Comparison of ENCODE assay signal across 8 cellular contexts in genomic region chr11:848988-849824, GRCh38. TPM values are rescaled to one million over a fixed set of nuclear protein-coding genes. Genes with fewer than 3 reads are reported as not detected.
A peak's percentile ranks its signal among the peaks of the same experiment; 100 is the strongest.
DNase-seq lines count a peak whose midpoint lies in the region; ATAC-seq and TF ChIP-seq lines count a peak whose summit lies in the region.

No MANE protein-coding gene starts in this region.

- no peak overlapping the region for H3K4me3 ChIP-seq in CD4-positive, CD25-positive, alpha-beta regulatory T cell (ENCODE audit: low read depth, low read length)
- H3K4me3 ChIP-seq in iPS-20b (ENCODE audit: low read length), result peak overlapping the region; percentile 64; the same call in 1 of the 2 replicates
- H3K4me3 ChIP-seq in tibial nerve, result peak overlapping the region; percentile 13 to 54 (median 29)

- no peak for ATAC-seq in CD4-positive, CD25-positive, alpha-beta regulatory T cell (ENCODE audit: low read depth in 2 of 2)
- no peak for ATAC-seq in left lobe of liver
- no peak for ATAC-seq in GM21515 (IDR thresholded peaks at IDR 0.05; ENCODE audit: unreplicated experiment)

- no peak overlapping the region for H3K27ac ChIP-seq in CD4-positive, CD25-positive, alpha-beta regulatory T cell (ENCODE audit: insufficient read depth, low read length, poor library complexity, severe bottlenecking)
- H3K27ac ChIP-seq in iPS-20b (ENCODE audit: low read length) (no peak overlapping the region), tibial nerve (peak overlapping the region in 1 of 4 donors; percentile 27)

- H3K36me3 Mint-ChIP-seq in CD4-positive, CD25-positive, alpha-beta regulatory T cell, result no peaks in the 10 kb centered on the region
- H3K36me3 Mint-ChIP-seq in IgD-negative memory B cell, result no peaks in the 10 kb centered on the region
- H3K36me3 Mint-ChIP-seq in activated T-helper 2 cell treated with anti-CD3 and anti-CD28 coated beads, Interferon-gamma antibody, Interleukin-2, Interleukin-4, amounts not matched to agents 10 μg/mL and 5 μg/mL and 100 μg/mL, durations not matched to agents 14 hours and 24 hours and 36 hours (ENCODE audit: low read depth), result no peaks in the 10 kb centered on the region

- intact Hi-C loops in activated T-helper 2 cell treated with anti-CD3 and anti-CD28 coated beads, Interferon-gamma antibody, Interleukin-2, Interleukin-4, amounts not matched to agents 10 μg/mL and 5 μg/mL and 100 μg/mL, durations not matched to agents 14 hours and 24 hours and 36 hours (cut with micrococcal nuclease), result loop anchor here (1.0 kb wide), 1 partner anchor 202 kb away; no protein-coding TSS in a partner anchor

- H3K4me1 Mint-ChIP-seq in CD4-positive, CD25-positive, alpha-beta regulatory T cell, result peaks cover 0 to 12% (median 3%) of the 10 kb centered on the region in 4 donors
- peaks cover 0 to 3% (median 0%) of the 10 kb centered on the region in 3 donors for H3K4me1 Mint-ChIP-seq in IgD-negative memory B cell
- peaks cover 2% of the 10 kb centered on the region for H3K4me1 Mint-ChIP-seq in activated T-helper 2 cell treated with anti-CD3 and anti-CD28 coated beads, Interferon-gamma antibody, Interleukin-2, Interleukin-4, amounts not matched to agents 10 μg/mL and 5 μg/mL and 100 μg/mL, durations not matched to agents 14 hours and 24 hours and 36 hours (ENCODE audit: low read depth)

- H3K36me3 ChIP-seq in CD4-positive, CD25-positive, alpha-beta regulatory T cell (ENCODE audit: control insufficient read depth, insufficient read depth, low read length), result no peaks in the 10 kb centered on the region
- H3K36me3 ChIP-seq in iPS-20b (ENCODE audit: insufficient read depth, low read depth, low read length) (no peaks in the 10 kb centered on the region), tibial nerve (peaks cover 0 to 22% (median 0%) of the 10 kb centered on the region in 3 donors)

- no peaks in the 10 kb centered on the region for H3K9me3 ChIP-seq in CD4-positive, CD25-positive, alpha-beta regulatory T cell (ENCODE audit: control insufficient read depth in 2 of 2, low read length in 2 of 2)
- H3K9me3 ChIP-seq in iPS-20b (ENCODE audit: insufficient read depth, low read depth, low read length) (no peaks in the 10 kb centered on the region), tibial nerve (no peaks in the 10 kb centered on the region)

- no peaks in the 10 kb centered on the region for H3K9me3 Mint-ChIP-seq in CD4-positive, CD25-positive, alpha-beta regulatory T cell
- no peaks in the 10 kb centered on the region for H3K9me3 Mint-ChIP-seq in IgD-negative memory B cell
- no peaks in the 10 kb centered on the region for H3K9me3 Mint-ChIP-seq in activated T-helper 2 cell treated with anti-CD3 and anti-CD28 coated beads, Interferon-gamma antibody, Interleukin-2, Interleukin-4, amounts not matched to agents 10 μg/mL and 5 μg/mL and 100 μg/mL, durations not matched to agents 14 hours and 24 hours and 36 hours

- 20 to 34% methylated on average over 11 to 29 of the region's 75 CpGs for WGBS in tibial nerve, 2 donors

- peak overlapping the region in 3 of 4 donors; percentile 60 to 81 (median 61) for H3K4me3 Mint-ChIP-seq in CD4-positive, CD25-positive, alpha-beta regulatory T cell
- peak overlapping the region; percentile 52 to 91 (median 84) for H3K4me3 Mint-ChIP-seq in IgD-negative memory B cell
- peak overlapping the region; percentile 69 for H3K4me3 Mint-ChIP-seq in activated T-helper 2 cell treated with anti-CD3 and anti-CD28 coated beads, Interferon-gamma antibody, Interleukin-2, Interleukin-4, amounts not matched to agents 10 μg/mL and 5 μg/mL and 100 μg/mL, durations not matched to agents 14 hours and 24 hours and 36 hours (ENCODE audit: low read depth)

- no peak overlapping the region for H3K9ac ChIP-seq in iPS-20b (ENCODE audit: low read depth, low read length)

- peaks cover 22% of the 10 kb centered on the region for H3K27me3 Mint-ChIP-seq in CD4-positive, CD25-positive, alpha-beta regulatory T cell
- no peaks in the 10 kb centered on the region for H3K27me3 Mint-ChIP-seq in IgD-negative memory B cell
- H3K27me3 Mint-ChIP-seq in activated T-helper 2 cell treated with anti-CD3 and anti-CD28 coated beads, Interferon-gamma antibody, Interleukin-2, Interleukin-4, amounts not matched to agents 10 μg/mL and 5 μg/mL and 100 μg/mL, durations not matched to agents 14 hours and 24 hours and 36 hours (ENCODE audit: low read depth), result peaks cover 1% of the 10 kb centered on the region

- H3K27me3 ChIP-seq in CD4-positive, CD25-positive, alpha-beta regulatory T cell (ENCODE audit: control insufficient read depth, insufficient read depth, low read length), result no peaks in the 10 kb centered on the region
- H3K27me3 ChIP-seq in iPS-20b (ENCODE audit: insufficient read depth, low read length), result peaks cover 22% of the 10 kb centered on the region
- peaks cover 0 to 15% of the 10 kb centered on the region in 2 donors for H3K27me3 ChIP-seq in tibial nerve

- TF ChIP-seq POLR2A in tibial nerve (IDR thresholded peaks at IDR 0.05), result no peak

- DNase-seq in CD4-positive, CD25-positive, alpha-beta regulatory T cell, result peak in 1 of 3 donors; percentile 40
- no peak for DNase-seq in activated T-helper 2 cell treated with anti-CD3 and anti-CD28 coated beads, Interferon-gamma antibody, Interleukin-2, Interleukin-4, amounts not matched to agents 10 μg/mL and 5 μg/mL and 100 μg/mL, durations not matched to agents 14 hours and 24 hours and 36 hours (ENCODE audit: low spot score)
- DNase-seq in tibial nerve (ENCODE audit: low spot score in 2 of 2) (no peak), left lobe of liver (ENCODE audit: low spot score) (no peak), medulla oblongata (ENCODE audit: extremely low spot score) (no peak)

- peaks cover 19% of the 10 kb centered on the region for H3K4me1 ChIP-seq in CD4-positive, CD25-positive, alpha-beta regulatory T cell (ENCODE audit: control insufficient read depth, insufficient read depth, low read length, poor library complexity, severe bottlenecking)
- H3K4me1 ChIP-seq in iPS-20b (ENCODE audit: insufficient read depth, low read length) (peaks cover 22% of the 10 kb centered on the region), tibial nerve (peaks cover 0 to 97% (median 44%) of the 10 kb centered on the region in 4 donors)

- no peak overlapping the region for H3K27ac Mint-ChIP-seq in CD4-positive, CD25-positive, alpha-beta regulatory T cell
- no peak overlapping the region for H3K27ac Mint-ChIP-seq in IgD-negative memory B cell
- no peak overlapping the region for H3K27ac Mint-ChIP-seq in activated T-helper 2 cell treated with anti-CD3 and anti-CD28 coated beads, Interferon-gamma antibody, Interleukin-2, Interleukin-4, amounts not matched to agents 10 μg/mL and 5 μg/mL and 100 μg/mL, durations not matched to agents 14 hours and 24 hours and 36 hours

- no peak for TF ChIP-seq CTCF in tibial nerve (IDR thresholded peaks at IDR 0.05)

- TF ChIP-seq EP300 in tibial nerve (IDR thresholded peaks at IDR 0.05), result no peak

RNA-seq across cellular contexts. Expression of gene TSPAN4, which starts 6.6 kb away (rescaled TPM):
- total RNA-seq in CD4-positive, CD25-positive, alpha-beta regulatory T cell, result 2.2 TPM
- polyA plus RNA-seq in CD4-positive, CD25-positive, alpha-beta regulatory T cell, result 1 to 10 TPM; 1.2 to 1.7 (median 1.4) TPM
- polyA plus RNA-seq in IgD-negative memory B cell, result 2.1 TPM
- total RNA-seq in activated T-helper 2 cell treated with anti-CD3 and anti-CD28 coated beads, Interferon-gamma antibody, Interleukin-2, Interleukin-4, amounts not matched to agents 10 μg/mL and 5 μg/mL and 100 μg/mL, durations not matched to agents 14 hours and 24 hours and 36 hours, result 15.8 and 16.9 TPM in 2 replicates
- total RNA-seq in tibial nerve, result 100 to 1,000 TPM; 139 to 256 (median 221) TPM
- total RNA-seq in left lobe of liver, result 17.1 TPM

RNA-seq across cellular contexts. Expression of gene POLR2L, which starts 6.9 kb away (rescaled TPM):
- total RNA-seq in CD4-positive, CD25-positive, alpha-beta regulatory T cell, result 43.1 TPM
- polyA plus RNA-seq in CD4-positive, CD25-positive, alpha-beta regulatory T cell, result 100 to 1,000 TPM in 1 of 4 donors, 10 to 100 TPM in 3; 62.7 to 101 (median 75.3) TPM
- 96.7 TPM for polyA plus RNA-seq in IgD-negative memory B cell
- total RNA-seq in activated T-helper 2 cell treated with anti-CD3 and anti-CD28 coated beads, Interferon-gamma antibody, Interleukin-2, Interleukin-4, amounts not matched to agents 10 μg/mL and 5 μg/mL and 100 μg/mL, durations not matched to agents 14 hours and 24 hours and 36 hours, result 101 and 111 TPM in 2 replicates
- total RNA-seq in tibial nerve, result 100 to 1,000 TPM in 2 of 4 donors, 10 to 100 TPM in 2; 71.7 to 140 (median 110) TPM
- 81.5 TPM for total RNA-seq in left lobe of liver

RNA-seq across cellular contexts. Expression of gene CD151, which starts 16.5 kb away (rescaled TPM):
- 20.7 TPM for total RNA-seq in CD4-positive, CD25-positive, alpha-beta regulatory T cell
- polyA plus RNA-seq in CD4-positive, CD25-positive, alpha-beta regulatory T cell, result 10 to 100 TPM in 2 of 4 donors, 1 to 10 TPM in 2; 5.5 to 15.9 (median 8.8) TPM
- polyA plus RNA-seq in IgD-negative memory B cell, result 13.8 TPM
- total RNA-seq in activated T-helper 2 cell treated with anti-CD3 and anti-CD28 coated beads, Interferon-gamma antibody, Interleukin-2, Interleukin-4, amounts not matched to agents 10 μg/mL and 5 μg/mL and 100 μg/mL, durations not matched to agents 14 hours and 24 hours and 36 hours, result 95.7 and 106 TPM in 2 replicates
- total RNA-seq in tibial nerve (100 to 1,000 TPM; 264 to 309 (median 281) TPM), left lobe of liver (120 TPM)

RNA-seq across cellular contexts. Expression of gene CRACR2B, which starts 21.5 kb away (rescaled TPM):
- total RNA-seq in CD4-positive, CD25-positive, alpha-beta regulatory T cell, result 1.2 TPM
- polyA plus RNA-seq in CD4-positive, CD25-positive, alpha-beta regulatory T cell, result under 1 TPM in 3 of 4 donors, not detected in 1; 0.11 to 0.24 (median 0.18) TPM
- polyA plus RNA-seq in IgD-negative memory B cell, result 20.0 TPM
- total RNA-seq in activated T-helper 2 cell treated with anti-CD3 and anti-CD28 coated beads, Interferon-gamma antibody, Interleukin-2, Interleukin-4, amounts not matched to agents 10 μg/mL and 5 μg/mL and 100 μg/mL, durations not matched to agents 14 hours and 24 hours and 36 hours, result 4.9 and 5.1 TPM in 2 replicates
- total RNA-seq in tibial nerve (10 to 100 TPM in 3 of 4 donors, 1 to 10 TPM in 1; 7.1 to 19.7 (median 16.8) TPM), left lobe of liver (3.5 TPM)

RNA-seq across cellular contexts. Expression of gene PNPLA2, which starts 30.5 kb away (rescaled TPM):
- 195 TPM for total RNA-seq in CD4-positive, CD25-positive, alpha-beta regulatory T cell
- polyA plus RNA-seq in CD4-positive, CD25-positive, alpha-beta regulatory T cell, result 10 to 100 TPM; 23.9 to 28.0 (median 24.6) TPM
- polyA plus RNA-seq in IgD-negative memory B cell, result 51.1 TPM
- 56.1 and 59.8 TPM in 2 replicates for total RNA-seq in activated T-helper 2 cell treated with anti-CD3 and anti-CD28 coated beads, Interferon-gamma antibody, Interleukin-2, Interleukin-4, amounts not matched to agents 10 μg/mL and 5 μg/mL and 100 μg/mL, durations not matched to agents 14 hours and 24 hours and 36 hours
- total RNA-seq in tibial nerve (100 to 1,000 TPM; 136 to 314 (median 187) TPM), left lobe of liver (107 TPM)
